Comparison of ENCODE assay signal across 1 cellular context in genomic region chr3:98732239-98733054, GRCh38.
TF ChIP-seq lines count a peak whose summit lies in the region.

No MANE protein-coding gene starts in this region.

TF ChIP-seq in GM12878, 131 proteins besides CTCF, POLR2A, EP300 and RAD21 (continued from another document and continues in another):
- no peak for TF ChIP-seq CEBPZ (IDR thresholded peaks at IDR 0.05; ENCODE audit: low read depth, low read length)
- TF ChIP-seq CBFB (IDR thresholded peaks at IDR 0.05; ENCODE audit: low read depth): peak; percentile 32; the same call in 1 of the 2 replicates
- no peak for TF ChIP-seq BCL11A (IDR thresholded peaks at IDR 0.05; ENCODE audit: low read depth, low read length)
- no peak for TF ChIP-seq CUX1 (IDR thresholded peaks at IDR 0.05; ENCODE audit: insufficient replicate concordance, low read depth, low read length)
- no peak; a peak in 1 of 3 replicates for TF ChIP-seq EGR1 (IDR thresholded peaks at IDR 0.05; ENCODE audit: borderline replicate concordance in 1 of 2, low read depth in 2 of 2, low read length in 2 of 2)
- no peak for TF ChIP-seq CHD1 (IDR thresholded peaks at IDR 0.05; ENCODE audit: low read depth, low read length)
- TF ChIP-seq YY1 (IDR thresholded peaks at IDR 0.05; ENCODE audit: low read depth, low read length): no peak
- TF ChIP-seq HDAC2 (IDR thresholded peaks at IDR 0.05): no peak
- TF ChIP-seq EZH2 (IDR thresholded peaks at IDR 0.05; ENCODE audit: borderline replicate concordance, control insufficient read depth, low read depth, low read length): no peak
- peak; percentile 7; the same call in 1 of the 2 replicates for TF ChIP-seq SMARCA5 (IDR thresholded peaks at IDR 0.05)
- TF ChIP-seq HCFC1 (IDR thresholded peaks at IDR 0.05; ENCODE audit: low read length): 0 out of 2 replicates have a peak, but pooled peaks have one; percentile 27
- no peak for TF ChIP-seq RBBP5 (conservative IDR thresholded peaks at IDR 0.05)
- TF ChIP-seq NR2C2 (IDR thresholded peaks at IDR 0.05; ENCODE audit: borderline replicate concordance, control insufficient read depth, insufficient read length, low read depth): no peak
- TF ChIP-seq ATF7 (IDR thresholded peaks at IDR 0.05; ENCODE audit: low read depth): 0 out of 2 replicates have a peak, but pooled peaks have one; percentile 9
- TF ChIP-seq BMI1 (IDR thresholded peaks at IDR 0.05; ENCODE audit: borderline replicate concordance): no peak
- TF ChIP-seq RFX5 (IDR thresholded peaks at IDR 0.05; ENCODE audit: low read depth, low read length): no peak
- TF ChIP-seq POLR2AphosphoS2 (IDR thresholded peaks at IDR 0.05; ENCODE audit: low read depth, low read length): peak; percentile 81
- TF ChIP-seq GABPA (IDR thresholded peaks at IDR 0.05; ENCODE audit: low read depth): no peak
- no peak for TF ChIP-seq PAX5 (IDR thresholded peaks at IDR 0.05; ENCODE audit: borderline replicate concordance, low read depth, low read length)
- no peak for TF ChIP-seq CHD4 (IDR thresholded peaks at IDR 0.05)
- TF ChIP-seq FOXM1 (IDR thresholded peaks at IDR 0.05; ENCODE audit: low read depth, low read length): no peak
- TF ChIP-seq TAF1 (IDR thresholded peaks at IDR 0.05; ENCODE audit: borderline replicate concordance, low read depth, low read length): 0 out of 2 replicates have a peak, but pooled peaks have one; percentile 53
- peak; percentile 69; the same call in 1 of the 2 replicates for TF ChIP-seq MLLT1 (IDR thresholded peaks at IDR 0.05)
- TF ChIP-seq TCF7 (IDR thresholded peaks at IDR 0.05; ENCODE audit: borderline replicate concordance): no peak
- peak; percentile 33; the same call in 1 of the 2 replicates for TF ChIP-seq LARP7 (IDR thresholded peaks at IDR 0.05)
- no peak for TF ChIP-seq MYB (IDR thresholded peaks at IDR 0.05; ENCODE audit: borderline replicate concordance, low read depth, low read length)
- peak; percentile 74 for TF ChIP-seq SMAD5 (IDR thresholded peaks at IDR 0.05; ENCODE audit: low read depth)
- no peak for TF ChIP-seq MTA3 (IDR thresholded peaks at IDR 0.05; ENCODE audit: borderline replicate concordance, low read length)
- no peak for TF ChIP-seq KDM1A (IDR thresholded peaks at IDR 0.05; ENCODE audit: borderline replicate concordance)
- no peak for TF ChIP-seq IRF4 (IDR thresholded peaks at IDR 0.05; ENCODE audit: low read depth, low read length)
- TF ChIP-seq MEF2B (IDR thresholded peaks at IDR 0.05; ENCODE audit: partially characterized antibody, poor library complexity, severe bottlenecking): no peak
- TF ChIP-seq SIX5 (IDR thresholded peaks at IDR 0.05; ENCODE audit: low read depth, low read length, severe bottlenecking): no peak
- no peak for TF ChIP-seq NFXL1 (IDR thresholded peaks at IDR 0.05; ENCODE audit: borderline replicate concordance)
- peak; percentile 28; the same call in 1 of the 2 replicates for TF ChIP-seq RUNX3 (IDR thresholded peaks at IDR 0.05; ENCODE audit: low read length)
- no peak for TF ChIP-seq WRNIP1 (IDR thresholded peaks at IDR 0.05; ENCODE audit: borderline replicate concordance, low read depth, low read length)
- TF ChIP-seq ATF2 (IDR thresholded peaks at IDR 0.05; ENCODE audit: low read length): no peak
- TF ChIP-seq ZBED1 (IDR thresholded peaks at IDR 0.05; ENCODE audit: borderline replicate concordance): no peak
- peak; percentile 79 for TF ChIP-seq IKZF1 (conservative IDR thresholded peaks at IDR 0.05)
- TF ChIP-seq BCL3 (IDR thresholded peaks at IDR 0.05; ENCODE audit: borderline replicate concordance, insufficient read depth, low read depth, low read length, poor library complexity, severe bottlenecking): no peak
- TF ChIP-seq FOS (IDR thresholded peaks at IDR 0.05; ENCODE audit: borderline replicate concordance, extremely low read depth, insufficient read length): no peak
- TF ChIP-seq POLR2AphosphoS5 (IDR thresholded peaks at IDR 0.05; ENCODE audit: low read length): peak; percentile 84
- TF ChIP-seq EED (IDR thresholded peaks at IDR 0.05; ENCODE audit: low read depth): 0 out of 2 replicates have a peak, but pooled peaks have one; percentile 45
- no peak for TF ChIP-seq NFYA (IDR thresholded peaks at IDR 0.05; ENCODE audit: borderline replicate concordance, low read depth, low read length)
- no peak for TF ChIP-seq YBX1 (IDR thresholded peaks at IDR 0.05)
- TF ChIP-seq SIN3A (IDR thresholded peaks at IDR 0.05; ENCODE audit: low read depth, low read length): peak; percentile 82; the same call in 1 of the 2 replicates
- no peak for TF ChIP-seq CBX3 (IDR thresholded peaks at IDR 0.05; ENCODE audit: borderline replicate concordance, low read depth)
- peak in 1 of 2 experiments; percentile 52; a peak in 2 of 4 replicates for TF ChIP-seq IKZF2 (IDR thresholded peaks at IDR 0.05)
- no peak for TF ChIP-seq SREBF2 (IDR thresholded peaks at IDR 0.05; ENCODE audit: low read length)
- TF ChIP-seq ZBTB33 (IDR thresholded peaks at IDR 0.05): no peak
- no peak for TF ChIP-seq IRF5 (IDR thresholded peaks at IDR 0.05; ENCODE audit: borderline replicate concordance)
- peak; percentile 11; the same call in 1 of the 2 replicates for TF ChIP-seq GATAD2B (conservative IDR thresholded peaks at IDR 0.05; ENCODE audit: low read depth)
